Comparison of ENCODE assay signal across 12 cellular contexts in the genomic region with DNA sequence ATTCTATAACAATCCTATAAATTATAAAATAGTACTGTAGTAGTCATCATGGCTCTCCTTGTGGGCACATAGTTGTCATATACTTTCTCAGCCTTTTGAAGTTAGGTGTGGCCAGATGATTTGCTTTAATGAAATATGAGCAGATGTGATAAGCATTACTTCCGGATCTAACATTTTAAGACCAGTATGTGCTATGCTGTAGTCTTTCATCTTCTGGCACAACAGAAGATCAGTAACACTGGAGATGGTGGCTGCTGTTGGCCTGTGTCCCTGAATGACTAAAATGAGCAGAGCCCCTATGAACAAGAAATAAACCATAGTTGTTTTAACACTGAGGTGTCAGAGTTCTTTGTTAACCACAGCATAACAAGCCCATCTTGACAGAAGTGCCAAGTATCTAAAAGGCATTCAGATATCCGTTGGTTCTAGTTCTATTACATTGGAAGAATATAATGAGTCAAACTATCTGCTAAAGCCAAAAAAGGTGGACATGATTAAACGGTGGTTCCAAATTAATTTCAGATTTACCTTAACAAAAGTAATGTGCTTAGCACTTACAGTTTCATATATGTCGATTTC. TPM values are rescaled to one million over a fixed set of nuclear protein-coding genes. Genes with fewer than 3 reads are reported as not detected.
DNase-seq lines count a peak whose midpoint lies in the region; ATAC-seq and TF ChIP-seq lines count a peak whose summit lies in the region.
"Had no signal": no experiment of that assay in that cellular context is flagged by ENCODE, and none has a peak within 500 bp of the region (broad histone marks: within the 10 kb centered on the region; RNA-seq: fewer than 3 reads in every experiment).

No MANE protein-coding gene starts in this region.

- peak overlapping the region in 1 of 2 donors; percentile 68 for H3K27ac Mint-ChIP-seq in activated naive CD4-positive, alpha-beta T cell treated with anti-CD3 and anti-CD28 coated beads, Interleukin-2, amount 50 U/mL, for 72 hours
- H3K27ac Mint-ChIP-seq in neural progenitor cell, result no peak overlapping the region

- H2AFZ ChIP-seq in KMS-11 (ENCODE audit: low read depth) (no peak overlapping the region), neural progenitor cell (replicated peaks) (no peak overlapping the region)

- peaks cover 20 to 41% of the 10 kb centered on the region in 2 donors for H3K36me3 Mint-ChIP-seq in activated naive CD4-positive, alpha-beta T cell treated with anti-CD3 and anti-CD28 coated beads, Interleukin-2, amount 50 U/mL, for 72 hours
- H3K36me3 Mint-ChIP-seq in neural progenitor cell, result peaks cover 62% of the 10 kb centered on the region

- H3K27ac ChIP-seq in KMS-11 (no peak overlapping the region), neural progenitor cell (no peak overlapping the region)
- H3K27ac ChIP-seq: 22Rv1, adrenal gland had no signal

- peaks cover 11% of the 10 kb centered on the region for H3F3A ChIP-seq in neural progenitor cell (ENCODE audit: low read depth)

- H3K4me1 ChIP-seq in KMS-11 (ENCODE audit: low read depth, poor library complexity, severe bottlenecking), result peaks cover 86% of the 10 kb centered on the region
- peaks cover 35% of the 10 kb centered on the region for H3K4me1 ChIP-seq in neural progenitor cell

- H3K9me3 Mint-ChIP-seq in activated naive CD4-positive, alpha-beta T cell treated with anti-CD3 and anti-CD28 coated beads, Interleukin-2, amount 50 U/mL, for 72 hours, result no peaks in the 10 kb centered on the region
- H3K9me3 Mint-ChIP-seq in neural progenitor cell, result peaks cover 20% of the 10 kb centered on the region

- H3K79me2 ChIP-seq in KMS-11 (ENCODE audit: insufficient read depth, low read depth) (peaks cover 100% of the 10 kb centered on the region), neural progenitor cell (ENCODE audit: low read depth) (peaks cover 100% of the 10 kb centered on the region)

- no peaks in the 10 kb centered on the region; the same call in 1 of the 2 replicates for H3K36me3 ChIP-seq in KMS-11 (ENCODE audit: insufficient read depth)
- H3K36me3 ChIP-seq in neural progenitor cell, result no peaks in the 10 kb centered on the region
- H3K36me3 ChIP-seq: adrenal gland had no signal

- H3K4me3 ChIP-seq in KMS-11 (IDR thresholded peaks at IDR 0.05; ENCODE audit: insufficient read depth, low read depth, low read length), result no peak overlapping the region
- H3K4me3 ChIP-seq in neural progenitor cell, result no peak overlapping the region
- H3K4me3 ChIP-seq: adrenal gland had no signal

- TF ChIP-seq CTCF in KMS-11 (conservative IDR thresholded peaks at IDR 0.05; ENCODE audit: low read depth, low read length) (no peak), neural progenitor cell (IDR thresholded peaks at IDR 0.05) (no peak)

- H3K9ac ChIP-seq in KMS-11, result no peak overlapping the region
- no peak overlapping the region for H3K9ac ChIP-seq in neural progenitor cell

- peak; percentile 30 for DNase-seq in NK-92 treated with Interleukin-12 subunit alpha and Interleukin-12 subunit beta, amount 100 ng/mL, for 24 hours (lab: John Stamatoyannopoulos, UW)
- DNase-seq in NK-92 (lab: John Stamatoyannopoulos, UW; ENCODE audit: unreplicated experiment) (no peak), neural progenitor cell (ENCODE audit: low spot score) (no peak), NCI-H187 treated with DMSO at 0.1 percent for 48 hours (lab: John Stamatoyannopoulos, UW) (no peak)
- no peak for DNase-seq in activated naive CD4-positive, alpha-beta T cell treated with anti-CD3 and anti-CD28 coated beads, Interleukin-2, amount 50 U/mL, for 72 hours (ENCODE audit: low spot score in 2 of 2)
- DNase-seq: adrenal gland, NCI-H446 had no signal

- H3K4me1 Mint-ChIP-seq in neural progenitor cell, result peaks cover 26% of the 10 kb centered on the region

- peaks cover 3% of the 10 kb centered on the region for H3K27me3 Mint-ChIP-seq in neural progenitor cell (ENCODE audit: insufficient read depth, low read depth)

- no peaks in the 10 kb centered on the region for H3K9me3 ChIP-seq in neural progenitor cell (ENCODE audit: low read depth)
- H3K9me3 ChIP-seq: adrenal gland had no signal

- H3K4me2 ChIP-seq in KMS-11 (peak overlapping the region; percentile 87; the same call in 1 of the 2 replicates), neural progenitor cell (peak overlapping the region; percentile 87)

- peak; percentile 72 to 86 for ATAC-seq in activated naive CD4-positive, alpha-beta T cell treated with anti-CD3 and anti-CD28 coated beads, Interleukin-2, amount 50 U/mL, for 72 hours
- ATAC-seq in GM21360 (IDR thresholded peaks at IDR 0.05; ENCODE audit: unreplicated experiment) (no peak), GM21737 (IDR thresholded peaks at IDR 0.05; ENCODE audit: unreplicated experiment) (no peak)
- ATAC-seq: esophagus mucosa had no signal

- no peak overlapping the region for H3K4me3 Mint-ChIP-seq in neural progenitor cell

- no peaks in the 10 kb centered on the region for H3K27me3 ChIP-seq in KMS-11 (ENCODE audit: insufficient read depth, low read depth)
- H3K27me3 ChIP-seq in neural progenitor cell, result no peaks in the 10 kb centered on the region
- H3K27me3 ChIP-seq: adrenal gland had no signal

- H4K20me1 ChIP-seq in KMS-11 (ENCODE audit: insufficient read depth), result peaks cover 78% of the 10 kb centered on the region
- H4K20me1 ChIP-seq in neural progenitor cell (ENCODE audit: low read depth), result peaks cover 92% of the 10 kb centered on the region

RNA-seq across cellular contexts. Expression of a gene that starts 6.3 kb away (rescaled TPM):
- 10 to 100 TPM; 59.0 to 82.5 TPM for total RNA-seq in activated naive CD4-positive, alpha-beta T cell treated with anti-CD3 and anti-CD28 coated beads, Interleukin-2, amount 50 U/mL, for 72 hours
- total RNA-seq in neural progenitor cell (ENCODE audit: low replicate concordance), result 67.5 and 94.7 TPM in 2 replicates

Comparison
In these comparisons a context has a peak if more than half of its experiments do, and no peak if none do; other contexts are left out.
1. ATAC-seq: peak in activated naive CD4-positive, alpha-beta T cell treated with anti-CD3 and anti-CD28 coated beads, Interleukin-2, amount 50 U/mL, for 72 hours (2 of 2); none in GM21360 (single experiment) and GM21737 (single experiment).